Comparison of ENCODE assay signal across 10 cellular contexts in the genomic region with DNA sequence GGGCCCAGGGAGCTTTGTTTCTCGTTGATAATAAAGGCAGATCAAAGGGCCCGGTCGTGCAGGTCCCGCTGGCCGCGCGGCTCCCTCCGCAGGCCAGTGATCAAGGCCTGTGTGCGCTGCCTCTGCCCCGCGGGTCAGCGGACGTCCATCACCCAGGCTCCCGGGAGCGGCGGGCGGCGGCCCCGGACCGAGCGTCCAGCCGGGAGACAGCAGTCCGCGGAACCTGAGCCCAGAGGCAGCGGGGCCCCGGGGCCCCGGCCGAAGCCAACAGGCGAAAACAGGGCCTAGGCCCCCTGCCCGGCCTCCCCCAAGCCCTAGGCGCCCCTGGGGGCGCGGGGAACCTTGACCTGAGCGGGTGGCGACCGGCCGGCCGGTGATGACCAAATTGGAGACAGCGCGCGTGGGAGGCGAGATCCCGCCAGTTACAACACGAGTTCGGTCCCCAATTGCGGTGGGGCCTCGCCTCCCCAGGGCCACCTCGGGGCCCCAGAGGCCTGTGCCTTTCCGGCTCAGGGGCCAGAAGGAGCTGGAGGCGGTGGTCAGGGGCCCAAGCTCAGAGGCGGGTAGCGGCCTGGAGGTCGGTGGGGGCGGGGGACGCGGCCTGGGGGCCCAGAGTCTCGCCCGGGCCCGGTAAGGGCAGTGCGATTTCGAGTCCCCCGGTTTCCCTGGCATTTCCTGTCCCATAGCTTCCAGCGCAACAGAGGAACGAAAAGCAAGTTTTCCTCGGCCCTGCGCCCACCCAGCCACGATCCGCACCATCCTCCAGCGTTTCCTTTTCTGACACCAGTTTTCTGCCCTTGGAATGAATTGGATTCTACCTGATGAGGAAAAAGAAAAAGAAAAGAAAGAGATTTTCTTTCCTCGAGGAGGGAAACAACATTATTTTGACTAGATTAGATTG. TPM values are rescaled to one million over a fixed set of nuclear protein-coding genes. Genes with fewer than 3 reads are reported as not detected.
DNase-seq lines count a peak whose midpoint lies in the region; TF ChIP-seq lines count a peak whose summit lies in the region.
"Had no signal": no experiment of that assay in that cellular context is flagged by ENCODE, and none has a peak within 500 bp of the region (broad histone marks: within the 10 kb centered on the region; RNA-seq: fewer than 3 reads in every experiment).

No MANE protein-coding gene starts in this region.

- H3K4me1 ChIP-seq in Karpas-422 (ENCODE audit: low read length), result peaks cover 52% of the 10 kb centered on the region
- H3K4me1 ChIP-seq in endodermal cell (ENCODE audit: control insufficient read depth, insufficient read depth, low read length), result peaks cover 3% of the 10 kb centered on the region
- H3K4me1 ChIP-seq in trophoblast cell (ENCODE audit: control insufficient read depth in 1 of 2, insufficient read depth in 2 of 2, low read length in 2 of 2), result peaks cover 33 to 45% of the 10 kb centered on the region in 2 experiments
- H3K4me1 ChIP-seq in thyroid gland, result peaks cover 18 to 45% of the 10 kb centered on the region in 2 donors
- H3K4me1 ChIP-seq: parathyroid adenoma had no signal

- peaks cover 26% of the 10 kb centered on the region for H3K4me1 Mint-ChIP-seq in activated CD4-positive, alpha-beta T cell treated with anti-CD3 and anti-CD28 coated beads, Interleukin-2, amount 10 ng/mL, durations not matched to agents 24 days and 14 days
- H3K4me1 Mint-ChIP-seq in endodermal cell, result peaks cover 25% of the 10 kb centered on the region

- no peak overlapping the region for H4K12ac ChIP-seq in trophoblast cell (ENCODE audit: low read depth, low read length)

- no peak overlapping the region for H3K27ac Mint-ChIP-seq in activated CD4-positive, alpha-beta T cell treated with anti-CD3 and anti-CD28 coated beads, Interleukin-2, amount 10 ng/mL, durations not matched to agents 24 days and 14 days
- H3K27ac Mint-ChIP-seq in endodermal cell, result no peak overlapping the region

- peaks cover 62% of the 10 kb centered on the region for H3K27me3 Mint-ChIP-seq in activated CD4-positive, alpha-beta T cell treated with anti-CD3 and anti-CD28 coated beads, Interleukin-2, amount 10 ng/mL, durations not matched to agents 24 days and 14 days
- peaks cover 93% of the 10 kb centered on the region for H3K27me3 Mint-ChIP-seq in endodermal cell (ENCODE audit: insufficient read depth)

- H3K4me3 ChIP-seq in Karpas-422 (ENCODE audit: low read length) (peak overlapping the region; percentile 48), endodermal cell (ENCODE audit: low read length) (peak overlapping the region; percentile 78), trophoblast cell (ENCODE audit: low read depth, low read length) (no peak overlapping the region), thyroid gland (replicated peaks in 1 of 3) (no peak overlapping the region)

- H3K9me3 Mint-ChIP-seq in activated CD4-positive, alpha-beta T cell treated with anti-CD3 and anti-CD28 coated beads, Interleukin-2, amount 10 ng/mL, durations not matched to agents 24 days and 14 days, result no peaks in the 10 kb centered on the region
- no peaks in the 10 kb centered on the region for H3K9me3 Mint-ChIP-seq in endodermal cell

- H2AFZ ChIP-seq in Karpas-422 (ENCODE audit: low read length) (0 out of 2 replicates have a peak overlapping the region, but pooled peaks have one; percentile 31), trophoblast cell (ENCODE audit: insufficient read depth, low read length, poor library complexity) (peak overlapping the region; percentile 1)
- H2AFZ ChIP-seq: parathyroid adenoma had no signal

- intact Hi-C loops in activated CD4-positive, alpha-beta T cell treated with anti-CD3 and anti-CD28 coated beads, Interleukin-2, amount 10 ng/mL, durations not matched to agents 24 days and 14 days (cut with micrococcal nuclease), result loop anchor here (1.0 to 10.0 kb wide), 6 partner anchors 8 to 1316 kb away; no protein-coding TSS in a partner anchor
- intact Hi-C loops in thyroid gland (cut with DNase I), result loop anchor here (5.0 to 10.0 kb wide), 2 partner anchors 306 to 938 kb away; no protein-coding TSS in a partner anchor

- no peaks in the 10 kb centered on the region for H3K79me1 ChIP-seq in trophoblast cell (ENCODE audit: low read length)

- no peak overlapping the region for H4K91ac ChIP-seq in trophoblast cell (ENCODE audit: low read depth, low read length)

- WGBS in endodermal cell (ENCODE audit: insufficient coverage in 1 of 2, insufficient read length in 1 of 2), 2 experiments, result 4 to 6% methylated on average over 32 to 70 of the region's 70 CpGs
- no CpG with 5 or more reads among the region's 70 CpGs for WGBS in trophoblast cell (ENCODE audit: extremely low coverage, insufficient coverage, insufficient read length)
- WGBS in thyroid gland, 2 donors, result 7 to 10% methylated on average over 14 to 28 of the region's 70 CpGs

- peak overlapping the region; percentile 9 for H4K8ac ChIP-seq in trophoblast cell (ENCODE audit: low read depth, low read length)

- no peak overlapping the region for H2BK5ac ChIP-seq in trophoblast cell (ENCODE audit: low read depth, low read length, poor library complexity)

- no peaks in the 10 kb centered on the region for H3K9me3 ChIP-seq in Karpas-422 (ENCODE audit: low read length)
- no peaks in the 10 kb centered on the region for H3K9me3 ChIP-seq in endodermal cell (ENCODE audit: control insufficient read depth, low read length)
- H3K9me3 ChIP-seq in trophoblast cell (ENCODE audit: insufficient read depth, low read depth, low read length), result peaks cover 3% of the 10 kb centered on the region
- H3K9me3 ChIP-seq in thyroid gland, result no peaks in the 10 kb centered on the region
- H3K9me3 ChIP-seq: gastrocnemius medialis had no signal

- no peak overlapping the region for H2AK5ac ChIP-seq in trophoblast cell (ENCODE audit: low read length)

- no peak overlapping the region for H2BK12ac ChIP-seq in trophoblast cell (ENCODE audit: low read length)

- no peak overlapping the region for H3K18ac ChIP-seq in trophoblast cell (ENCODE audit: low read length)

- H3K23ac ChIP-seq in trophoblast cell (ENCODE audit: low read length), result no peak overlapping the region

- no peak for TF ChIP-seq POLR2A in thyroid gland (IDR thresholded peaks at IDR 0.05)

- H3K14ac ChIP-seq in trophoblast cell (ENCODE audit: low read length), result no peak overlapping the region

- peaks cover 3% of the 10 kb centered on the region for H3K36me3 Mint-ChIP-seq in activated CD4-positive, alpha-beta T cell treated with anti-CD3 and anti-CD28 coated beads, Interleukin-2, amount 10 ng/mL, durations not matched to agents 24 days and 14 days (ENCODE audit: low read depth)
- no peaks in the 10 kb centered on the region for H3K36me3 Mint-ChIP-seq in endodermal cell (ENCODE audit: low read depth)

- H3K4me2 ChIP-seq in Karpas-422 (ENCODE audit: low read depth, low read length, poor library complexity, severe bottlenecking) (peak overlapping the region; percentile 93), trophoblast cell (ENCODE audit: low read length) (peak overlapping the region; percentile 56)

- TF ChIP-seq CTCF in endodermal cell (conservative IDR thresholded peaks at IDR 0.05), result no peak
- TF ChIP-seq CTCF in thyroid gland (IDR thresholded peaks at IDR 0.05), result no peak

- H3K4ac ChIP-seq in trophoblast cell (ENCODE audit: low read depth, low read length), result no peak overlapping the region

- no peaks in the 10 kb centered on the region for H4K20me1 ChIP-seq in Karpas-422 (ENCODE audit: insufficient read depth, low read depth, low read length)

- H3K36me3 ChIP-seq in Karpas-422 (ENCODE audit: insufficient read depth, low read length) (no peaks in the 10 kb centered on the region), endodermal cell (ENCODE audit: control insufficient read depth, insufficient read depth, low read length) (no peaks in the 10 kb centered on the region), trophoblast cell (ENCODE audit: control insufficient read depth in 1 of 2, insufficient read depth in 2 of 2, low read length in 2 of 2) (no peaks in the 10 kb centered on the region), thyroid gland (no peaks in the 10 kb centered on the region)
- H3K36me3 ChIP-seq: gastrocnemius medialis had no signal

- no peak overlapping the region for H3K27ac ChIP-seq in Karpas-422 (ENCODE audit: low read length)
- H3K27ac ChIP-seq in endodermal cell (ENCODE audit: low read depth, low read length), result no peak overlapping the region
- no peak overlapping the region for H3K27ac ChIP-seq in trophoblast cell (ENCODE audit: low read depth, low read length)
- no peak overlapping the region for H3K27ac ChIP-seq in thyroid gland
- H3K27ac ChIP-seq: gastrocnemius medialis, parathyroid adenoma had no signal

- H3K9ac ChIP-seq in Karpas-422 (ENCODE audit: low read length), result no peak overlapping the region
- H3K9ac ChIP-seq in endodermal cell (ENCODE audit: extremely low read depth, low read length, poor library complexity, severe bottlenecking), result no peak overlapping the region
- H3K9ac ChIP-seq in trophoblast cell (ENCODE audit: low read length), result no peak overlapping the region
- H3K9ac ChIP-seq: parathyroid adenoma had no signal

- DNase-seq in activated CD4-positive, alpha-beta T cell treated with anti-CD3 and anti-CD28 coated beads, Interleukin-2, amount 10 ng/mL, durations not matched to agents 24 days and 14 days, result peak; percentile 62
- DNase-seq in activated CD4-positive, alpha-beta T cell treated with anti-CD3 and anti-CD28 coated beads for 48 hours, result no peak
- DNase-seq in Karpas-422 (no peak), endodermal cell (peak; percentile 75), trophoblast cell (peak in 1 of 2 donors; percentile 40), NCI-H128 (lab: John Stamatoyannopoulos, UW; ENCODE audit: unreplicated experiment) (no peak), ureter (ENCODE audit: low spot score) (no peak), thyroid gland (no peak)

- no peaks in the 10 kb centered on the region for H3K79me2 ChIP-seq in Karpas-422 (ENCODE audit: low read length)
- H3K79me2 ChIP-seq in trophoblast cell (ENCODE audit: control insufficient read depth, insufficient read depth, low read length, poor library complexity), result no peaks in the 10 kb centered on the region
- H3K79me2 ChIP-seq: parathyroid adenoma had no signal

- H3K4me3 Mint-ChIP-seq in activated CD4-positive, alpha-beta T cell treated with anti-CD3 and anti-CD28 coated beads, Interleukin-2, amount 10 ng/mL, durations not matched to agents 24 days and 14 days, result no peak overlapping the region
- peak overlapping the region; percentile 53 for H3K4me3 Mint-ChIP-seq in endodermal cell

- H3K9me2 ChIP-seq in Karpas-422 (replicated peaks; ENCODE audit: insufficient read depth, low read length), result no peaks in the 10 kb centered on the region

- no peak overlapping the region for H2BK120ac ChIP-seq in trophoblast cell (ENCODE audit: insufficient read depth, low read length, poor library complexity)

- no peaks in the 10 kb centered on the region for H3K27me3 ChIP-seq in Karpas-422 (ENCODE audit: low read length)
- peaks cover 99% of the 10 kb centered on the region for H3K27me3 ChIP-seq in endodermal cell (ENCODE audit: control insufficient read depth, insufficient read depth, low read length, poor library complexity, severe bottlenecking)
- H3K27me3 ChIP-seq in trophoblast cell (ENCODE audit: insufficient read depth, low read length), result peaks cover 68% of the 10 kb centered on the region
- H3K27me3 ChIP-seq in thyroid gland, result peaks cover 82% of the 10 kb centered on the region

RNA-seq across cellular contexts. Expression of gene SP9, which starts 5.9 kb away (rescaled TPM):
- total RNA-seq in activated CD4-positive, alpha-beta T cell treated with anti-CD3 and anti-CD28 coated beads, Interleukin-2, amount 10 ng/mL, durations not matched to agents 24 days and 14 days, result not detected in 2 replicates
- not detected in 2 replicates for total RNA-seq in Karpas-422 (2014; rRNA removed; shearing (Covaris generic); ENCODE audit: low replicate concordance)
- not detected for total RNA-seq in endodermal cell
- polyA plus RNA-seq in endodermal cell (2013, experiment 1 of 2), result 2.8 TPM
- 1.6 TPM for polyA plus RNA-seq in endodermal cell (2013, experiment 2 of 2)
- 0.03 and 0.04 TPM in 2 replicates for polyA plus RNA-seq in trophoblast cell (2013)
- 0.81 TPM for total RNA-seq in ureter
- total RNA-seq in thyroid gland, result not detected

RNA-seq across cellular contexts. Expression of gene SCRN3, which starts 54.9 kb away (rescaled TPM):
- total RNA-seq in activated CD4-positive, alpha-beta T cell treated with anti-CD3 and anti-CD28 coated beads, Interleukin-2, amount 10 ng/mL, durations not matched to agents 24 days and 14 days, result 18.2 and 19.0 TPM in 2 replicates
- 29.0 and 47.4 TPM in 2 replicates for total RNA-seq in Karpas-422 (2014; rRNA removed; shearing (Covaris generic); ENCODE audit: low replicate concordance)
- total RNA-seq in endodermal cell (10 to 100 TPM; 11.4 to 13.6 TPM), ureter (27.5 TPM), thyroid gland (10 to 100 TPM; 26.0 to 37.5 (median 32.3) TPM)
- polyA plus RNA-seq in endodermal cell (2013, experiment 1 of 2), result 26.1 TPM
- polyA plus RNA-seq in endodermal cell (2013, experiment 2 of 2), result 26.7 TPM
- polyA plus RNA-seq in trophoblast cell (2013), result 13.8 and 15.2 TPM in 2 replicates

Comparison
In these comparisons a context has a peak if more than half of its experiments do, and no peak if none do; other contexts are left out.
1. DNase-seq: peak in activated CD4-positive, alpha-beta T cell treated with anti-CD3 and anti-CD28 coated beads, Interleukin-2, amount 10 ng/mL, durations not matched to agents 24 days and 14 days (single experiment) and endodermal cell (single experiment); none in activated CD4-positive, alpha-beta T cell treated with anti-CD3 and anti-CD28 coated beads for 48 hours (single experiment), Karpas-422 (single experiment), NCI-H128 (single experiment), ureter (single experiment) and thyroid gland (0 of 2).
2. H3K4me3 ChIP-seq: peak in Karpas-422 (single experiment) and endodermal cell (single experiment); none in trophoblast cell (single experiment) and thyroid gland (0 of 3).